Comparison of ENCODE assay signal across 12 cellular contexts in the genomic region with DNA sequence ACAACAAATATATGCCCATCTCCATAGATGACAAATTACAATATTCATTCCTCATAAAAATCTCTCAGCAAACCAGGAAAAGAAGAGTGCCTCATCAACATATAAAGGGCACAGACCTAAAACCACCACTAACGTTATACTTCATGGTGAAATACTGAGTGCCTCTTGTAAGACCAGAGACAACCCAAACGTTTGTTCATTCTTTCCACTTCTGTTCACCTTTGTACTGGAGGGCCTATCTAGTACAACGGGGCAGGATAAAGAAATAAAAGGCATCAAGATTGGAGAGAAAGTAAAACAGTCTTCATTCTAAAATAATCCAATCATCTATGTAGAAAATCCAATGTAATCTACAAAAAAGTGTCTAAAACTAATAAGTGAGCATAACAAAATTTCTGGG.
DNase-seq lines count a peak whose midpoint lies in the region; ATAC-seq and TF ChIP-seq lines count a peak whose summit lies in the region.
"Had no signal": no experiment of that assay in that cellular context is flagged by ENCODE, and none has a peak within 500 bp of the region (broad histone marks: within the 10 kb centered on the region; RNA-seq: fewer than 3 reads in every experiment).

No MANE protein-coding gene starts in this region.

- peaks cover 0 to 4% (median 0%) of the 10 kb centered on the region in 4 donors for H3K9me3 ChIP-seq in upper lobe of left lung

- TF ChIP-seq CTCF in upper lobe of left lung (IDR thresholded peaks at IDR 0.05) (no peak), chondrocyte (IDR thresholded peaks at IDR 0.05) (no peak)

- H3K4me3 Mint-ChIP-seq in chondrocyte (ENCODE audit: unreplicated experiment): no peak overlapping the region
- H3K4me3 Mint-ChIP-seq: T-cell had no signal

- peaks cover 0 to 26% (median 5%) of the 10 kb centered on the region in 4 donors for H3K36me3 ChIP-seq in upper lobe of left lung

- TF ChIP-seq POLR2A in upper lobe of left lung (IDR thresholded peaks at IDR 0.05): no peak

- H3K4me1 ChIP-seq in upper lobe of left lung: peaks cover 0 to 2% (median 0%) of the 10 kb centered on the region in 4 donors

- H3K4me3 ChIP-seq in upper lobe of left lung: no peak overlapping the region
- H3K4me3 ChIP-seq: cardiac muscle cell had no signal

- ATAC-seq in GM18858 (IDR thresholded peaks at IDR 0.05; ENCODE audit: unreplicated experiment) (peak; percentile 30), GM21526 (IDR thresholded peaks at IDR 0.05; ENCODE audit: low FRiP score, unreplicated experiment) (peak; percentile 20), HG03378 (IDR thresholded peaks at IDR 0.05; ENCODE audit: unreplicated experiment) (peak; percentile 16), left lobe of liver (peak; percentile 60), upper lobe of left lung (ENCODE audit: low FRiP score in 2 of 2) (no peak)
- ATAC-seq: T-cell had no signal

- DNase-seq in left lobe of liver (ENCODE audit: low spot score) (no peak), inferior parietal cortex (ENCODE audit: extremely low spot score) (no peak), upper lobe of left lung (no peak), chondrocyte (ENCODE audit: low spot score) (no peak)
- no peak for DNase-seq in stimulated activated CD4-positive, alpha-beta T cell treated with anti-CD3 and anti-CD28 coated beads, Interleukin-4, amount 100 ng/mL, for 4 hours
- DNase-seq: DND-41, kidney glomerular epithelial cell, T-cell had no signal

- no peaks in the 10 kb centered on the region for H3K27me3 ChIP-seq in upper lobe of left lung
- H3K27me3 ChIP-seq: cardiac muscle cell had no signal

- 58 to 62% methylated on average over 3 of the region's 3 CpGs for WGBS in upper lobe of left lung, 2 donors

- no peak overlapping the region for H3K27ac ChIP-seq in upper lobe of left lung
- H3K27ac ChIP-seq: cardiac muscle cell had no signal

- H3K27ac Mint-ChIP-seq in chondrocyte (ENCODE audit: unreplicated experiment): no peak overlapping the region

- H3K27me3 Mint-ChIP-seq in chondrocyte (ENCODE audit: low read depth): no peaks in the 10 kb centered on the region
- H3K27me3 Mint-ChIP-seq: T-cell had no signal

- peaks cover 37% of the 10 kb centered on the region for H3K4me1 Mint-ChIP-seq in chondrocyte (ENCODE audit: low read depth)

- H3K36me3 Mint-ChIP-seq in chondrocyte (ENCODE audit: low read depth): peaks cover 42% of the 10 kb centered on the region

- peaks cover 17% of the 10 kb centered on the region for H3K9me3 Mint-ChIP-seq in chondrocyte (ENCODE audit: low read depth)

- no peak for TF ChIP-seq EP300 in upper lobe of left lung (IDR thresholded peaks at IDR 0.05)

Comparison
In these comparisons a context has a peak if more than half of its experiments do, and no peak if none do; other contexts are left out.
1. ATAC-seq: peak in GM18858 (single experiment), GM21526 (single experiment), HG03378 (single experiment) and left lobe of liver (single experiment); none in upper lobe of left lung (0 of 2).